Comparison of ENCODE assay signal across 8 cellular contexts in the genomic region with DNA sequence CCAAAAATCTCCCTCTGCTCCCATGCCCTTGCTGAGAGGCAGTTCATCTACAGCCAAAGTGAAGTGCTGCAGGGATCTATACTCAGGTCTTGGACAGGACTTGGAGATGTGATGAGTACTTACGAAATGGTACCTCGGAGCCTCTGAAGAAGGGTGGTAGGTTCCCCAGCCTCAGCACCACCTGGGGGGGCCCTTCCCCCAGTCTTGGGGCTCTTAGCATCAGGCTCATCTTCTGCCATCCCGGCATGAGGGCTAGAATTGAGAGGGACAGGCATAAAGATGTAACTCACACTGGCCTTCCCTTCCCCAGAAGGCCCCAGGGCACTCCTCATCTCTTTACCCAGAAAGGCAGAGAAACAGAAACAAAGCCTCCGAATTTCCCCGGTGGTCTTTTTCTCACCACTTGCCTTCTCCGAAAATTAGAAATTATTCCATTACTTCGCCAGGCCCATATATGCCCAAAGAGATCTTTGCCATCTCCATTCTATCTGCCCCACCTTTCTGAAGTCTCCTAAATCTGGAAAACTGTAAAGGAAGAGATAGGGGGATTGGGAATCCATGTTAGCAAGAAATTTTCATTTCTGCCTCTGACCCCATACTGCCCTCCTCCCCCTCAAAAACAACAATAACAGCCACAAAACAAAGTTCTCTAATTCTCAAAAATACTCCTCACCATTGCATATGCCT. TPM values are rescaled to one million over a fixed set of nuclear protein-coding genes. Genes with fewer than 3 reads are reported as not detected.
DNase-seq lines count a peak whose midpoint lies in the region; ATAC-seq and TF ChIP-seq lines count a peak whose summit lies in the region.

No MANE protein-coding gene starts in this region.

- no peak for ATAC-seq in activated naive CD4-positive, alpha-beta T cell treated with anti-CD3 and anti-CD28 coated beads, Interleukin-2, amount 50 U/mL, for 72 hours
- ATAC-seq in stimulated activated naive CD8-positive, alpha-beta T cell treated with anti-CD3 and anti-CD28 coated beads, Interleukin-15, Interleukin-2, amounts not matched to agents 100 U/mL and 50 U/mL, for 24 hours = no peak
- ATAC-seq in HG03565 (IDR thresholded peaks at IDR 0.05; ENCODE audit: unreplicated experiment) = no peak

- POLR2A ChIA-PET in GM10248 (lab: Yijun Ruan, JAX) = no interaction called here

- no peak for DNase-seq in activated naive CD4-positive, alpha-beta T cell treated with anti-CD3 and anti-CD28 coated beads, Interleukin-2, amount 50 U/mL, for 72 hours (ENCODE audit: low spot score in 2 of 2)
- DNase-seq in stimulated activated naive CD8-positive, alpha-beta T cell treated with anti-CD3 and anti-CD28 coated beads, Interleukin-15, Interleukin-2, amounts not matched to agents 100 U/mL and 50 U/mL, for 24 hours = peak; percentile 27
- DNase-seq in inferior parietal cortex (ENCODE audit: extremely low spot score) = no peak
- DNase-seq in GM10248 (ENCODE audit: extremely low spot score) = no peak
- DNase-seq in LoVo (ENCODE audit: low spot score) = no peak

- peaks cover 15% of the 10 kb centered on the region for H3K4me1 ChIP-seq in HUES6 (ENCODE audit: control insufficient read depth, insufficient read depth, low read length)
- H3K4me1 ChIP-seq in iPS-20b (ENCODE audit: insufficient read depth, low read length) = peaks cover 12% of the 10 kb centered on the region

- CTCF ChIA-PET in GM10248 (lab: Yijun Ruan, JAX) = interaction anchor here (1.4 to 2.3 kb wide), 2 partner anchors 10 to 45 kb away, joined by 4 to 7 read pairs; no protein-coding TSS in a partner anchor

- H3K27ac ChIP-seq in HUES6 (ENCODE audit: low read depth, low read length) (peak overlapping the region; percentile 97), iPS-20b (ENCODE audit: low read length) (peak overlapping the region; percentile 92)

- peak overlapping the region; percentile 80 for H3K4me3 ChIP-seq in HUES6 (ENCODE audit: low read depth, low read length)
- peak overlapping the region; percentile 85 for H3K4me3 ChIP-seq in iPS-20b (ENCODE audit: low read length)

- peak overlapping the region; percentile 90 for H3K9ac ChIP-seq in HUES6 (ENCODE audit: low read length)
- H3K9ac ChIP-seq in iPS-20b (ENCODE audit: low read depth, low read length) = peak overlapping the region; percentile 95

- no peak for TF ChIP-seq CTCF in GM10248 (IDR thresholded peaks at IDR 0.05; ENCODE audit: control extremely low read depth, extremely low read depth, low read depth, missing control alignments)

- H3K27ac Mint-ChIP-seq in activated naive CD4-positive, alpha-beta T cell treated with anti-CD3 and anti-CD28 coated beads, Interleukin-2, amount 50 U/mL, for 72 hours = peak overlapping the region; percentile 96 to 99

- H3K36me3 ChIP-seq in HUES6 (ENCODE audit: control insufficient read depth, insufficient read depth, low read length) (peaks cover 37% of the 10 kb centered on the region), iPS-20b (ENCODE audit: insufficient read depth, low read depth, low read length) (peaks cover 42% of the 10 kb centered on the region)

- peaks cover 14 to 16% of the 10 kb centered on the region in 2 donors for H3K36me3 Mint-ChIP-seq in activated naive CD4-positive, alpha-beta T cell treated with anti-CD3 and anti-CD28 coated beads, Interleukin-2, amount 50 U/mL, for 72 hours

- H3K9me3 ChIP-seq in HUES6 (ENCODE audit: control insufficient read depth, insufficient read depth, low read depth, low read length) (no peaks in the 10 kb centered on the region), iPS-20b (ENCODE audit: insufficient read depth, low read depth, low read length) (no peaks in the 10 kb centered on the region; the same call in 1 of the 2 replicates)

- no peaks in the 10 kb centered on the region for H3K27me3 ChIP-seq in HUES6 (ENCODE audit: control insufficient read depth, insufficient read depth, low read length)
- no peaks in the 10 kb centered on the region for H3K27me3 ChIP-seq in iPS-20b (ENCODE audit: insufficient read depth, low read length)

- H3K9me3 Mint-ChIP-seq in activated naive CD4-positive, alpha-beta T cell treated with anti-CD3 and anti-CD28 coated beads, Interleukin-2, amount 50 U/mL, for 72 hours = no peaks in the 10 kb centered on the region

RNA-seq across cellular contexts. Expression of a gene that starts 0.8 kb away (rescaled TPM):
- total RNA-seq in activated naive CD4-positive, alpha-beta T cell treated with anti-CD3 and anti-CD28 coated beads, Interleukin-2, amount 50 U/mL, for 72 hours = 10 to 100 TPM; 56.9 to 61.3 TPM

RNA-seq across cellular contexts. Expression of a gene that starts 19.0 kb away (rescaled TPM):
- total RNA-seq in activated naive CD4-positive, alpha-beta T cell treated with anti-CD3 and anti-CD28 coated beads, Interleukin-2, amount 50 U/mL, for 72 hours = 10 to 100 TPM; 55.0 to 75.3 TPM

RNA-seq across cellular contexts. Expression of a gene that starts 26.3 kb away (rescaled TPM):
- total RNA-seq in activated naive CD4-positive, alpha-beta T cell treated with anti-CD3 and anti-CD28 coated beads, Interleukin-2, amount 50 U/mL, for 72 hours = not detected

RNA-seq across cellular contexts. Expression of a gene that starts 53.1 kb away (rescaled TPM):
- 100 to 1,000 TPM; 318 to 462 TPM for total RNA-seq in activated naive CD4-positive, alpha-beta T cell treated with anti-CD3 and anti-CD28 coated beads, Interleukin-2, amount 50 U/mL, for 72 hours
